Comparison of ENCODE assay signal across 8 cellular contexts in genomic region chr7:112056409-112056808, GRCh38.
DNase-seq lines count a peak whose midpoint lies in the region; ATAC-seq lines count a peak whose summit lies in the region.

No MANE protein-coding gene starts in this region.

- DNase-seq in NCI-H345 (lab: John Stamatoyannopoulos, UW) = peak; percentile 55
- DNase-seq in medulla oblongata (ENCODE audit: extremely low spot score) = peak; percentile 40
- no peak for DNase-seq in NK-92 (lab: John Stamatoyannopoulos, UW; ENCODE audit: unreplicated experiment)
- no peak for DNase-seq in COLO668 (lab: John Stamatoyannopoulos, UW; ENCODE audit: unreplicated experiment)
- no peak for DNase-seq in ureter (ENCODE audit: low spot score)
- DNase-seq in NCI-H2081 treated with DMSO at 0.1 percent for 48 hours (lab: John Stamatoyannopoulos, UW) = no peak

- ATAC-seq in GM18520 (IDR thresholded peaks at IDR 0.05; ENCODE audit: unreplicated experiment) (peak; percentile 91), HG02642 (IDR thresholded peaks at IDR 0.05; ENCODE audit: poor library complexity, unreplicated experiment) (peak; percentile 91)

Comparison
In these comparisons a context has a peak if more than half of its experiments do, and no peak if none do; other contexts are left out.
1. DNase-seq: peak in NCI-H345 (single experiment) and medulla oblongata (single experiment); none in NK-92 (single experiment), COLO668 (single experiment), ureter (single experiment) and NCI-H2081 treated with DMSO at 0.1 percent for 48 hours (single experiment).